2 cellular contexts compared by ENCODE assay signal in genomic region chr5:15008476-15008875, GRCh38.
TF ChIP-seq lines count a peak whose summit lies in the region.

No MANE protein-coding gene starts in this region.

TF ChIP-seq in HEK293, 187 proteins besides CTCF, POLR2A, EP300 and RAD21 (continued from another document and continues in another):
- TF ChIP-seq, protein P1, sequence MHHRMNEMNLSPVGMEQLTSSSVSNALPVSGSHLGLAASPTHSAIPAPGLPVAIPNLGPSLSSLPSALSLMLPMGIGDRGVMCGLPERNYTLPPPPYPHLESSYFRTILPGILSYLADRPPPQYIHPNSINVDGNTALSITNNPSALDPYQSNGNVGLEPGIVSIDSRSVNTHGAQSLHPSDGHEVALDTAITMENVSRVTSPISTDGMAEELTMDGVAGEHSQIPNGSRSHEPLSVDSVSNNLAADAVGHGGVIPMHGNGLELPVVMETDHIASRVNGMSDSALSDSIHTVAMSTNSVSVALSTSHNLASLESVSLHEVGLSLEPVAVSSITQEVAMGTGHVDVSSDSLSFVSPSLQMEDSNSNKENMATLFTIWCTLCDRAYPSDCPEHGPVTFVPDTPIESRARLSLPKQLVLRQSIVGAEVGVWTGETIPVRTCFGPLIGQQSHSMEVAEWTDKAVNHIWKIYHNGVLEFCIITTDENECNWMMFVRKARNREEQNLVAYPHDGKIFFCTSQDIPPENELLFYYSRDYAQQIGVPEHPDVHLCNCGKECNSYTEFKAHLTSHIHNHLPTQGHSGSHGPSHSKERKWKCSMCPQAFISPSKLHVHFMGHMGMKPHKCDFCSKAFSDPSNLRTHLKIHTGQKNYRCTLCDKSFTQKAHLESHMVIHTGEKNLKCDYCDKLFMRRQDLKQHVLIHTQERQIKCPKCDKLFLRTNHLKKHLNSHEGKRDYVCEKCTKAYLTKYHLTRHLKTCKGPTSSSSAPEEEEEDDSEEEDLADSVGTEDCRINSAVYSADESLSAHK (tag by site-specific recombination; IDR thresholded peaks at IDR 0.05), result peak; percentile 64
- TF ChIP-seq, protein P2, sequence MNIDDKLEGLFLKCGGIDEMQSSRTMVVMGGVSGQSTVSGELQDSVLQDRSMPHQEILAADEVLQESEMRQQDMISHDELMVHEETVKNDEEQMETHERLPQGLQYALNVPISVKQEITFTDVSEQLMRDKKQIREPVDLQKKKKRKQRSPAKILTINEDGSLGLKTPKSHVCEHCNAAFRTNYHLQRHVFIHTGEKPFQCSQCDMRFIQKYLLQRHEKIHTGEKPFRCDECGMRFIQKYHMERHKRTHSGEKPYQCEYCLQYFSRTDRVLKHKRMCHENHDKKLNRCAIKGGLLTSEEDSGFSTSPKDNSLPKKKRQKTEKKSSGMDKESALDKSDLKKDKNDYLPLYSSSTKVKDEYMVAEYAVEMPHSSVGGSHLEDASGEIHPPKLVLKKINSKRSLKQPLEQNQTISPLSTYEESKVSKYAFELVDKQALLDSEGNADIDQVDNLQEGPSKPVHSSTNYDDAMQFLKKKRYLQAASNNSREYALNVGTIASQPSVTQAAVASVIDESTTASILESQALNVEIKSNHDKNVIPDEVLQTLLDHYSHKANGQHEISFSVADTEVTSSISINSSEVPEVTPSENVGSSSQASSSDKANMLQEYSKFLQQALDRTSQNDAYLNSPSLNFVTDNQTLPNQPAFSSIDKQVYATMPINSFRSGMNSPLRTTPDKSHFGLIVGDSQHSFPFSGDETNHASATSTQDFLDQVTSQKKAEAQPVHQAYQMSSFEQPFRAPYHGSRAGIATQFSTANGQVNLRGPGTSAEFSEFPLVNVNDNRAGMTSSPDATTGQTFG (tag by site-specific recombination; IDR thresholded peaks at IDR 0.05; ENCODE audit: borderline replicate concordance), result no peak
- TF ChIP-seq SCRT1 (tag by site-specific recombination; IDR thresholded peaks at IDR 0.05; ENCODE audit: borderline replicate concordance), result no peak
- TF ChIP-seq, protein P3, sequence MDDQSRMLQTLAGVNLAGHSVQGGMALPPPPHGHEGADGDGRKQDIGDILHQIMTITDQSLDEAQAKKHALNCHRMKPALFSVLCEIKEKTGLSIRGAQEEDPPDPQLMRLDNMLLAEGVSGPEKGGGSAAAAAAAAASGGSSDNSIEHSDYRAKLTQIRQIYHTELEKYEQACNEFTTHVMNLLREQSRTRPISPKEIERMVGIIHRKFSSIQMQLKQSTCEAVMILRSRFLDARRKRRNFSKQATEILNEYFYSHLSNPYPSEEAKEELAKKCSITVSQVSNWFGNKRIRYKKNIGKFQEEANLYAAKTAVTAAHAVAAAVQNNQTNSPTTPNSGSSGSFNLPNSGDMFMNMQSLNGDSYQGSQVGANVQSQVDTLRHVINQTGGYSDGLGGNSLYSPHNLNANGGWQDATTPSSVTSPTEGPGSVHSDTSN (CRISPR knock-in tag; IDR thresholded peaks at IDR 0.05), result no peak
- TF ChIP-seq KLF8 (tag by site-specific recombination; IDR thresholded peaks at IDR 0.05), result peak; percentile 46; the same call in 1 of the 2 replicates
- TF ChIP-seq ZNF548 (tag by site-specific recombination; IDR thresholded peaks at IDR 0.05), result no peak
- TF ChIP-seq ZFP37 (tag by site-specific recombination; IDR thresholded peaks at IDR 0.05), result no peak; the same call in 1 of the 2 replicates
- TF ChIP-seq ZNF837 (tag by site-specific recombination; IDR thresholded peaks at IDR 0.05), result no peak
- 0 out of 2 replicates have a peak, but pooled peaks have one; percentile 18 for TF ChIP-seq WT1 (tag by site-specific recombination; IDR thresholded peaks at IDR 0.05)
- TF ChIP-seq ZNF174 (tag by site-specific recombination; IDR thresholded peaks at IDR 0.05), result no peak
- no peak for TF ChIP-seq ZNF791 (tag by site-specific recombination; IDR thresholded peaks at IDR 0.05)
- peak; percentile 93 for TF ChIP-seq ZSCAN30 (tag by site-specific recombination; IDR thresholded peaks at IDR 0.05)
- peak; percentile 71 for TF ChIP-seq OSR2 (tag by site-specific recombination; IDR thresholded peaks at IDR 0.05)
- TF ChIP-seq, protein P4, sequence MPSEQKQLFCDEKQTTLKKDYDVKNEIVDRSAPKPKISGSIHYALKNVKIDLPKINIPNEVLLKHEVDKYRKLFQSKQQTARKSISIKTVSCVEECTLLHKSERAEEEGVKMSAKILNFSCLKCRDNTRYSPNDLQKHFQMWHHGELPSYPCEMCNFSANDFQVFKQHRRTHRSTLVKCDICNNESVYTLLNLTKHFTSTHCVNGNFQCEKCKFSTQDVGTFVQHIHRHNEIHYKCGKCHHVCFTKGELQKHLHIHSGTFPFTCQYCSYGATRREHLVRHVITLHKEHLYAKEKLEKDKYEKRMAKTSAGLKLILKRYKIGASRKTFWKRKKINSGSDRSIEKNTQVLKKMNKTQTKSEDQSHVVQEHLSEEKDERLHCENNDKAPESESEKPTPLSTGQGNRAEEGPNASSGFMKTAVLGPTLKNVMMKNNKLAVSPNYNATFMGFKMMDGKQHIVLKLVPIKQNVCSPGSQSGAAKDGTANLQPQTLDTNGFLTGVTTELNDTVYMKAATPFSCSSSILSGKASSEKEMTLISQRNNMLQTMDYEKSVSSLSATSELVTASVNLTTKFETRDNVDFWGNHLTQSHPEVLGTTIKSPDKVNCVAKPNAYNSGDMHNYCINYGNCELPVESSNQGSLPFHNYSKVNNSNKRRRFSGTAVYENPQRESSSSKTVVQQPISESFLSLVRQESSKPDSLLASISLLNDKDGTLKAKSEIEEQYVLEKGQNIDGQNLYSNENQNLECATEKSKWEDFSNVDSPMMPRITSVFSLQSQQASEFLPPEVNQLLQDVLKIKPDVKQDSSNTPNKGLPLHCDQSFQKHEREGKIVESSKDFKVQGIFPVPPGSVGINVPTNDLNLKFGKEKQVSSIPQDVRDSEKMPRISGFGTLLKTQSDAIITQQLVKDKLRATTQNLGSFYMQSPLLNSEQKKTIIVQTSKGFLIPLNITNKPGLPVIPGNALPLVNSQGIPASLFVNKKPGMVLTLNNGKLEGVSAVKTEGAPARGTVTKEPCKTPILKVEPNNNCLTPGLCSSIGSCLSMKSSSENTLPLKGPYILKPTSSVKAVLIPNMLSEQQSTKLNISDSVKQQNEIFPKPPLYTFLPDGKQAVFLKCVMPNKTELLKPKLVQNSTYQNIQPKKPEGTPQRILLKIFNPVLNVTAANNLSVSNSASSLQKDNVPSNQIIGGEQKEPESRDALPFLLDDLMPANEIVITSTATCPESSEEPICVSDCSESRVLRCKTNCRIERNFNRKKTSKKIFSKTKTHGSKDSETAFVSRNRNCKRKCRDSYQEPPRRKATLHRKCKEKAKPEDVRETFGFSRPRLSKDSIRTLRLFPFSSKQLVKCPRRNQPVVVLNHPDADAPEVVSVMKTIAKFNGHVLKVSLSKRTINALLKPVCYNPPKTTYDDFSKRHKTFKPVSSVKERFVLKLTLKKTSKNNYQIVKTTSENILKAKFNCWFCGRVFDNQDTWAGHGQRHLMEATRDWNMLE (tag by site-specific recombination; conservative IDR thresholded peaks at IDR 0.05; ENCODE audit: low read depth), result peak; percentile 63; the same call in 1 of the 2 replicates
- TF ChIP-seq KLF10 (tag by site-specific recombination; IDR thresholded peaks at IDR 0.05), result peak; percentile 49; the same call in 1 of the 2 replicates
- 0 out of 2 replicates have a peak, but pooled peaks have one; percentile 26 for TF ChIP-seq SP3 (tag by site-specific recombination; IDR thresholded peaks at IDR 0.05)

TF ChIP-seq in SK-N-SH, 30 proteins besides CTCF, POLR2A, EP300 and RAD21 (continued from another document):
- TF ChIP-seq, protein P3 (IDR thresholded peaks at IDR 0.05), result peak; percentile 59
- TF ChIP-seq REST (IDR thresholded peaks at IDR 0.05; ENCODE audit: low read depth, low read length) (no peak), GABPA (IDR thresholded peaks at IDR 0.05; ENCODE audit: low read depth) (no peak), MXI1 (IDR thresholded peaks at IDR 0.05; ENCODE audit: low read depth, low read length) (no peak), FOXM1 (IDR thresholded peaks at IDR 0.05; ENCODE audit: low read depth) (no peak), NRF1 (IDR thresholded peaks at IDR 0.05; ENCODE audit: low read depth, low read length) (no peak), CHD2 (IDR thresholded peaks at IDR 0.05; ENCODE audit: low read length, partially characterized antibody) (no peak), TAF1 (IDR thresholded peaks at IDR 0.05; ENCODE audit: borderline replicate concordance, low read depth, low read length) (no peak), ELF1 (IDR thresholded peaks at IDR 0.05) (no peak), SIN3A (IDR thresholded peaks at IDR 0.05; ENCODE audit: borderline replicate concordance, low read depth, low read length) (no peak), USF1 (IDR thresholded peaks at IDR 0.05; ENCODE audit: borderline replicate concordance, low read depth) (no peak), USF2 (IDR thresholded peaks at IDR 0.05; ENCODE audit: borderline replicate concordance, low read depth, low read length) (no peak), EZH2phosphoT487 (IDR thresholded peaks at IDR 0.05; ENCODE audit: borderline replicate concordance, low read depth) (no peak), MAX (IDR thresholded peaks at IDR 0.05; ENCODE audit: low read depth) (peak; percentile 86; the same call in 1 of the 2 replicates), YY1 (IDR thresholded peaks at IDR 0.05; ENCODE audit: low read depth) (no peak), RXRA (IDR thresholded peaks at IDR 0.05; ENCODE audit: borderline replicate concordance, low read depth) (peak; percentile 14; the same call in 1 of the 2 replicates), TCF12 (IDR thresholded peaks at IDR 0.05) (peak; percentile 81), MEF2A (IDR thresholded peaks at IDR 0.05; ENCODE audit: borderline replicate concordance, low read depth) (no peak), RCOR1 (IDR thresholded peaks at IDR 0.05; ENCODE audit: low read length) (no peak), RFX5 (IDR thresholded peaks at IDR 0.05; ENCODE audit: low read length) (no peak)
- TF ChIP-seq, protein P5, sequence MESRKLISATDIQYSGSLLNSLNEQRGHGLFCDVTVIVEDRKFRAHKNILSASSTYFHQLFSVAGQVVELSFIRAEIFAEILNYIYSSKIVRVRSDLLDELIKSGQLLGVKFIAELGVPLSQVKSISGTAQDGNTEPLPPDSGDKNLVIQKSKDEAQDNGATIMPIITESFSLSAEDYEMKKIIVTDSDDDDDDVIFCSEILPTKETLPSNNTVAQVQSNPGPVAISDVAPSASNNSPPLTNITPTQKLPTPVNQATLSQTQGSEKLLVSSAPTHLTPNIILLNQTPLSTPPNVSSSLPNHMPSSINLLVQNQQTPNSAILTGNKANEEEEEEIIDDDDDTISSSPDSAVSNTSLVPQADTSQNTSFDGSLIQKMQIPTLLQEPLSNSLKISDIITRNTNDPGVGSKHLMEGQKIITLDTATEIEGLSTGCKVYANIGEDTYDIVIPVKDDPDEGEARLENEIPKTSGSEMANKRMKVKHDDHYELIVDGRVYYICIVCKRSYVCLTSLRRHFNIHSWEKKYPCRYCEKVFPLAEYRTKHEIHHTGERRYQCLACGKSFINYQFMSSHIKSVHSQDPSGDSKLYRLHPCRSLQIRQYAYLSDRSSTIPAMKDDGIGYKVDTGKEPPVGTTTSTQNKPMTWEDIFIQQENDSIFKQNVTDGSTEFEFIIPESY (IDR thresholded peaks at IDR 0.05; ENCODE audit: borderline replicate concordance, low read depth), result no peak
